In the genomic region with DNA sequence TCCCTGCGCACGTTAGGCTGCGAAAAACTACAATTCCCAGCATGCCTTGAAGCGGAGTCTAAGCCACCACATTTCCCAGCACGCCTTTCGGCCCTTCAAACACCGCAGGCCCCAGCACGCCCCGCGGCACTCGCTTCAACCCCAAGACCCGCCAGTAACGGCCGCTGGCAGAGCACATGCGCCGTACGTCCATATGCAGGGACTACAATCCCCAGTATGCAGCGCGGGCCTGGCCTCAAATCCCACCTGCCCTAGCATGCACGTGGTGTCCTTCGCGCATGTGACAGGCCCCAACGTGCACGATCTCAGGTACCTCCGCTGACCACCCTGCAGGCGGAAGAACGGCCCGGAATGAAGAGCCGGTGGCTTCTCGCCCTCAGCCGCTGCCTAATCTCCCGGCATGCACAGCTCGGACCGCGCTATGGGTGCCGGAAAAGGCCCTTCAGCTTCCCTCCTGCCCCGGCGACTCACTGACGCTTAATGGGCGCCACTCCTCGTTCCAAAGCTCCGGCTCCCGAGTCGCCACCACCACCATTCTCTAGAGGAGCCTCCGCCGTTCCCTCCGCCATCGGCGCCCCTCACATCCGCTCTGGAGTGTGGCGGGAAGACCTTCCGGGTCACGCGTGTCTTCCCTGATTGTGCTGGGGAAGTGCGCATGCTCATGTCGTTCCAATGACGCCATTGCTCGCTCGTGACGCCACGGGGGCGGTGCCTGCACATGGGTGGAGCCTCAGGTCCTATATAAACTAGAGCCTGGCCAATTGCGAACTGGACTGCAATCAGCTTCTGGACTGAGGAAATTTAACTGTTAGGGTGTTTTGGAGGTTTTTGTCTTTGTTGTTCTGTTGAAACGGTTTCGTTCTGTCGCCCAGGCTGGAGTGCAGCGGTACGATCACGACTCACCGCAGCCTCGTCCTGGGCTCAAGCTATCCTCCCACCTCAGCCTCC, we compare ENCODE assay signal across 1 cellular context.
TF ChIP-seq lines count a peak whose summit lies in the region.

A gene with protein sequence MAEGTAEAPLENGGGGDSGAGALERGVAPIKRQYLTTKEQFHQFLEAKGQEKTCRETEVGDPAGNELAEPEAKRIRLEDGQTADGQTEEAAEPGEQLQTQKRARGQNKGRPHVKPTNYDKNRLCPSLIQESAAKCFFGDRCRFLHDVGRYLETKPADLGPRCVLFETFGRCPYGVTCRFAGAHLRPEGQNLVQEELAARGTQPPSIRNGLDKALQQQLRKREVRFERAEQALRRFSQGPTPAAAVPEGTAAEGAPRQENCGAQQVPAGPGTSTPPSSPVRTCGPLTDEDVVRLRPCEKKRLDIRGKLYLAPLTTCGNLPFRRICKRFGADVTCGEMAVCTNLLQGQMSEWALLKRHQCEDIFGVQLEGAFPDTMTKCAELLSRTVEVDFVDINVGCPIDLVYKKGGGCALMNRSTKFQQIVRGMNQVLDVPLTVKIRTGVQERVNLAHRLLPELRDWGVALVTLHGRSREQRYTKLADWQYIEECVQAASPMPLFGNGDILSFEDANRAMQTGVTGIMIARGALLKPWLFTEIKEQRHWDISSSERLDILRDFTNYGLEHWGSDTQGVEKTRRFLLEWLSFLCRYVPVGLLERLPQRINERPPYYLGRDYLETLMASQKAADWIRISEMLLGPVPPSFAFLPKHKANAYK (minus strand): TSS at position 591 of the 948 bp plus-strand sequence. CDS start 22 bp downstream, at position 569.

TF ChIP-seq in HepG2, 621 proteins besides CTCF, POLR2A, EP300 and RAD21 (continued from another document and continues in another):
- TF ChIP-seq MEIS2 (CRISPR knock-in tag; IDR thresholded peaks at IDR 0.05), result no peak
- TF ChIP-seq, protein P1, sequence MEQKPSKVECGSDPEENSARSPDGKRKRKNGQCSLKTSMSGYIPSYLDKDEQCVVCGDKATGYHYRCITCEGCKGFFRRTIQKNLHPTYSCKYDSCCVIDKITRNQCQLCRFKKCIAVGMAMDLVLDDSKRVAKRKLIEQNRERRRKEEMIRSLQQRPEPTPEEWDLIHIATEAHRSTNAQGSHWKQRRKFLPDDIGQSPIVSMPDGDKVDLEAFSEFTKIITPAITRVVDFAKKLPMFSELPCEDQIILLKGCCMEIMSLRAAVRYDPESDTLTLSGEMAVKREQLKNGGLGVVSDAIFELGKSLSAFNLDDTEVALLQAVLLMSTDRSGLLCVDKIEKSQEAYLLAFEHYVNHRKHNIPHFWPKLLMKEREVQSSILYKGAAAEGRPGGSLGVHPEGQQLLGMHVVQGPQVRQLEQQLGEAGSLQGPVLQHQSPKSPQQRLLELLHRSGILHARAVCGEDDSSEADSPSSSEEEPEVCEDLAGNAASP (CRISPR knock-in tag; IDR thresholded peaks at IDR 0.05; ENCODE audit: borderline replicate concordance), result no peak; the same call in 1 of the 2 replicates
- TF ChIP-seq, protein P2, sequence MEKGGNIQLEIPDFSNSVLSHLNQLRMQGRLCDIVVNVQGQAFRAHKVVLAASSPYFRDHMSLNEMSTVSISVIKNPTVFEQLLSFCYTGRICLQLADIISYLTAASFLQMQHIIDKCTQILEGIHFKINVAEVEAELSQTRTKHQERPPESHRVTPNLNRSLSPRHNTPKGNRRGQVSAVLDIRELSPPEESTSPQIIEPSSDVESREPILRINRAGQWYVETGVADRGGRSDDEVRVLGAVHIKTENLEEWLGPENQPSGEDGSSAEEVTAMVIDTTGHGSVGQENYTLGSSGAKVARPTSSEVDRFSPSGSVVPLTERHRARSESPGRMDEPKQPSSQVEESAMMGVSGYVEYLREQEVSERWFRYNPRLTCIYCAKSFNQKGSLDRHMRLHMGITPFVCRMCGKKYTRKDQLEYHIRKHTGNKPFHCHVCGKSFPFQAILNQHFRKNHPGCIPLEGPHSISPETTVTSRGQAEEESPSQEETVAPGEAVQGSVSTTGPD (CRISPR knock-in tag; IDR thresholded peaks at IDR 0.05), result no peak
- TF ChIP-seq MBNL3 (CRISPR knock-in tag; conservative IDR thresholded peaks at IDR 0.05), result no peak
- TF ChIP-seq KLF6 (CRISPR knock-in tag; IDR thresholded peaks at IDR 0.05), result peak; percentile 73
- no peak; the same call in none of the 2 replicates for TF ChIP-seq POLR2AphosphoS5 (IDR thresholded peaks at IDR 0.05; ENCODE audit: low read depth, low read length)
- no peak for TF ChIP-seq RFXANK (CRISPR knock-in tag; IDR thresholded peaks at IDR 0.05)
- peak; percentile 74; the same call in 1 of the 2 replicates for TF ChIP-seq ZNF431 (CRISPR knock-in tag; IDR thresholded peaks at IDR 0.05; ENCODE audit: borderline replicate concordance, low read depth)
- TF ChIP-seq, protein P3, sequence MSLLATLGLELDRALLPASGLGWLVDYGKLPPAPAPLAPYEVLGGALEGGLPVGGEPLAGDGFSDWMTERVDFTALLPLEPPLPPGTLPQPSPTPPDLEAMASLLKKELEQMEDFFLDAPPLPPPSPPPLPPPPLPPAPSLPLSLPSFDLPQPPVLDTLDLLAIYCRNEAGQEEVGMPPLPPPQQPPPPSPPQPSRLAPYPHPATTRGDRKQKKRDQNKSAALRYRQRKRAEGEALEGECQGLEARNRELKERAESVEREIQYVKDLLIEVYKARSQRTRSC (CRISPR knock-in tag; IDR thresholded peaks at IDR 0.05; ENCODE audit: low read depth), result no peak
- no peak for TF ChIP-seq ZNF850 (CRISPR knock-in tag; conservative IDR thresholded peaks at IDR 0.05)
- TF ChIP-seq IKZF4 (CRISPR knock-in tag; IDR thresholded peaks at IDR 0.05; ENCODE audit: borderline replicate concordance, low read depth, not compliant biosample characterization), result no peak
- TF ChIP-seq PCBP2 (optimal IDR thresholded peaks at IDR 0.05; ENCODE audit: low read depth, low read length, poor library complexity, severe bottlenecking), result no peak
- peak; percentile 92 for TF ChIP-seq CHCHD3 (CRISPR knock-in tag; IDR thresholded peaks at IDR 0.05)
- TF ChIP-seq MTA3 (CRISPR knock-in tag; IDR thresholded peaks at IDR 0.05), result no peak
- no peak for TF ChIP-seq HNRNPUL1 (IDR thresholded peaks at IDR 0.05; ENCODE audit: low read depth, low read length)
- TF ChIP-seq ZNF546 (CRISPR knock-in tag; conservative IDR thresholded peaks at IDR 0.05), result peak; percentile 75; the same call in 1 of the 2 replicates
- no peak for TF ChIP-seq MATR3 (CRISPR knock-in tag; IDR thresholded peaks at IDR 0.05)
- TF ChIP-seq YY1 (IDR thresholded peaks at IDR 0.05; ENCODE audit: insufficient read depth, insufficient replicate concordance, low read depth, low read length), result peak; percentile 72
- peak; percentile 79; the same call in 1 of the 2 replicates for TF ChIP-seq ZBTB3 (CRISPR knock-in tag; IDR thresholded peaks at IDR 0.05; ENCODE audit: borderline replicate concordance, low read depth)
- TF ChIP-seq, protein P4, sequence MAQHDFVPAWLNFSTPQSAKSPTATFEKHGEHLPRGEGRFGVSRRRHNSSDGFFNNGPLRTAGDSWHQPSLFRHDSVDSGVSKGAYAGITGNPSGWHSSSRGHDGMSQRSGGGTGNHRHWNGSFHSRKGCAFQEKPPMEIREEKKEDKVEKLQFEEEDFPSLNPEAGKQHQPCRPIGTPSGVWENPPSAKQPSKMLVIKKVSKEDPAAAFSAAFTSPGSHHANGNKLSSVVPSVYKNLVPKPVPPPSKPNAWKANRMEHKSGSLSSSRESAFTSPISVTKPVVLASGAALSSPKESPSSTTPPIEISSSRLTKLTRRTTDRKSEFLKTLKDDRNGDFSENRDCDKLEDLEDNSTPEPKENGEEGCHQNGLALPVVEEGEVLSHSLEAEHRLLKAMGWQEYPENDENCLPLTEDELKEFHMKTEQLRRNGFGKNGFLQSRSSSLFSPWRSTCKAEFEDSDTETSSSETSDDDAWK (CRISPR knock-in tag; IDR thresholded peaks at IDR 0.05), result no peak
- peak; percentile 99 for TF ChIP-seq SAFB2 (CRISPR knock-in tag; IDR thresholded peaks at IDR 0.05; ENCODE audit: borderline replicate concordance, low read depth)
- no peak for TF ChIP-seq KDM4B (CRISPR knock-in tag; IDR thresholded peaks at IDR 0.05)
- TF ChIP-seq TBL1XR1 (IDR thresholded peaks at IDR 0.05; ENCODE audit: borderline replicate concordance, low read length, partially characterized antibody), result peak; percentile 42
- no peak for TF ChIP-seq NKX3-1 (CRISPR knock-in tag; IDR thresholded peaks at IDR 0.05)
- TF ChIP-seq, protein P5, sequence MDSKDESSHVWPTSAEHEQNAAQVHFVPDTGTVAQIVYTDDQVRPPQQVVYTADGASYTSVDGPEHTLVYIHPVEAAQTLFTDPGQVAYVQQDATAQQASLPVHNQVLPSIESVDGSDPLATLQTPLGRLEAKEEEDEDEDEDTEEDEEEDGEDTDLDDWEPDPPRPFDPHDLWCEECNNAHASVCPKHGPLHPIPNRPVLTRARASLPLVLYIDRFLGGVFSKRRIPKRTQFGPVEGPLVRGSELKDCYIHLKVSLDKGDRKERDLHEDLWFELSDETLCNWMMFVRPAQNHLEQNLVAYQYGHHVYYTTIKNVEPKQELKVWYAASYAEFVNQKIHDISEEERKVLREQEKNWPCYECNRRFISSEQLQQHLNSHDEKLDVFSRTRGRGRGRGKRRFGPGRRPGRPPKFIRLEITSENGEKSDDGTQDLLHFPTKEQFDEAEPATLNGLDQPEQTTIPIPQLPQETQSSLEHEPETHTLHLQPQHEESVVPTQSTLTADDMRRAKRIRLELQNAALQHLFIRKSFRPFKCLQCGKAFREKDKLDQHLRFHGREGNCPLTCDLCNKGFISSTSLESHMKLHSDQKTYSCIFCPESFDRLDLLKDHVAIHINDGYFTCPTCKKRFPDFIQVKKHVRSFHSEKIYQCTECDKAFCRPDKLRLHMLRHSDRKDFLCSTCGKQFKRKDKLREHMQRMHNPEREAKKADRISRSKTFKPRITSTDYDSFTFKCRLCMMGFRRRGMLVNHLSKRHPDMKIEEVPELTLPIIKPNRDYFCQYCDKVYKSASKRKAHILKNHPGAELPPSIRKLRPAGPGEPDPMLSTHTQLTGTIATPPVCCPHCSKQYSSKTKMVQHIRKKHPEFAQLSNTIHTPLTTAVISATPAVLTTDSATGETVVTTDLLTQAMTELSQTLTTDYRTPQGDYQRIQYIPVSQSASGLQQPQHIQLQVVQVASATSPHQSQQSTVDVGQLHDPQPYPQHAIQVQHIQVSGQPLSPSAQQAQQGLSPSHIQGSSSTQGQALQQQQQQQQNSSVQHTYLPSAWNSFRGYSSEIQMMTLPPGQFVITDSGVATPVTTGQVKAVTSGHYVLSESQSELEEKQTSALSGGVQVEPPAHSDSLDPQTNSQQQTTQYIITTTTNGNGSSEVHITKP (CRISPR knock-in tag; IDR thresholded peaks at IDR 0.05; ENCODE audit: low read depth), result peak; percentile 43; the same call in 1 of the 2 replicates
- TF ChIP-seq RARG (CRISPR knock-in tag; IDR thresholded peaks at IDR 0.05; ENCODE audit: low read depth), result no peak
- TF ChIP-seq SP140L (CRISPR knock-in tag; IDR thresholded peaks at IDR 0.05; ENCODE audit: borderline replicate concordance), result no peak
- TF ChIP-seq, protein P6, sequence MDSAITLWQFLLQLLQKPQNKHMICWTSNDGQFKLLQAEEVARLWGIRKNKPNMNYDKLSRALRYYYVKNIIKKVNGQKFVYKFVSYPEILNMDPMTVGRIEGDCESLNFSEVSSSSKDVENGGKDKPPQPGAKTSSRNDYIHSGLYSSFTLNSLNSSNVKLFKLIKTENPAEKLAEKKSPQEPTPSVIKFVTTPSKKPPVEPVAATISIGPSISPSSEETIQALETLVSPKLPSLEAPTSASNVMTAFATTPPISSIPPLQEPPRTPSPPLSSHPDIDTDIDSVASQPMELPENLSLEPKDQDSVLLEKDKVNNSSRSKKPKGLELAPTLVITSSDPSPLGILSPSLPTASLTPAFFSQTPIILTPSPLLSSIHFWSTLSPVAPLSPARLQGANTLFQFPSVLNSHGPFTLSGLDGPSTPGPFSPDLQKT (CRISPR knock-in tag; IDR thresholded peaks at IDR 0.05; ENCODE audit: borderline replicate concordance), result no peak
- TF ChIP-seq, protein P7, sequence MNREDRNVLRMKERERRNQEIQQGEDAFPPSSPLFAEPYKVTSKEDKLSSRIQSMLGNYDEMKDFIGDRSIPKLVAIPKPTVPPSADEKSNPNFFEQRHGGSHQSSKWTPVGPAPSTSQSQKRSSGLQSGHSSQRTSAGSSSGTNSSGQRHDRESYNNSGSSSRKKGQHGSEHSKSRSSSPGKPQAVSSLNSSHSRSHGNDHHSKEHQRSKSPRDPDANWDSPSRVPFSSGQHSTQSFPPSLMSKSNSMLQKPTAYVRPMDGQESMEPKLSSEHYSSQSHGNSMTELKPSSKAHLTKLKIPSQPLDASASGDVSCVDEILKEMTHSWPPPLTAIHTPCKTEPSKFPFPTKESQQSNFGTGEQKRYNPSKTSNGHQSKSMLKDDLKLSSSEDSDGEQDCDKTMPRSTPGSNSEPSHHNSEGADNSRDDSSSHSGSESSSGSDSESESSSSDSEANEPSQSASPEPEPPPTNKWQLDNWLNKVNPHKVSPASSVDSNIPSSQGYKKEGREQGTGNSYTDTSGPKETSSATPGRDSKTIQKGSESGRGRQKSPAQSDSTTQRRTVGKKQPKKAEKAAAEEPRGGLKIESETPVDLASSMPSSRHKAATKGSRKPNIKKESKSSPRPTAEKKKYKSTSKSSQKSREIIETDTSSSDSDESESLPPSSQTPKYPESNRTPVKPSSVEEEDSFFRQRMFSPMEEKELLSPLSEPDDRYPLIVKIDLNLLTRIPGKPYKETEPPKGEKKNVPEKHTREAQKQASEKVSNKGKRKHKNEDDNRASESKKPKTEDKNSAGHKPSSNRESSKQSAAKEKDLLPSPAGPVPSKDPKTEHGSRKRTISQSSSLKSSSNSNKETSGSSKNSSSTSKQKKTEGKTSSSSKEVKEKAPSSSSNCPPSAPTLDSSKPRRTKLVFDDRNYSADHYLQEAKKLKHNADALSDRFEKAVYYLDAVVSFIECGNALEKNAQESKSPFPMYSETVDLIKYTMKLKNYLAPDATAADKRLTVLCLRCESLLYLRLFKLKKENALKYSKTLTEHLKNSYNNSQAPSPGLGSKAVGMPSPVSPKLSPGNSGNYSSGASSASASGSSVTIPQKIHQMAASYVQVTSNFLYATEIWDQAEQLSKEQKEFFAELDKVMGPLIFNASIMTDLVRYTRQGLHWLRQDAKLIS (CRISPR knock-in tag; IDR thresholded peaks at IDR 0.05), result no peak
- TF ChIP-seq, protein P8, sequence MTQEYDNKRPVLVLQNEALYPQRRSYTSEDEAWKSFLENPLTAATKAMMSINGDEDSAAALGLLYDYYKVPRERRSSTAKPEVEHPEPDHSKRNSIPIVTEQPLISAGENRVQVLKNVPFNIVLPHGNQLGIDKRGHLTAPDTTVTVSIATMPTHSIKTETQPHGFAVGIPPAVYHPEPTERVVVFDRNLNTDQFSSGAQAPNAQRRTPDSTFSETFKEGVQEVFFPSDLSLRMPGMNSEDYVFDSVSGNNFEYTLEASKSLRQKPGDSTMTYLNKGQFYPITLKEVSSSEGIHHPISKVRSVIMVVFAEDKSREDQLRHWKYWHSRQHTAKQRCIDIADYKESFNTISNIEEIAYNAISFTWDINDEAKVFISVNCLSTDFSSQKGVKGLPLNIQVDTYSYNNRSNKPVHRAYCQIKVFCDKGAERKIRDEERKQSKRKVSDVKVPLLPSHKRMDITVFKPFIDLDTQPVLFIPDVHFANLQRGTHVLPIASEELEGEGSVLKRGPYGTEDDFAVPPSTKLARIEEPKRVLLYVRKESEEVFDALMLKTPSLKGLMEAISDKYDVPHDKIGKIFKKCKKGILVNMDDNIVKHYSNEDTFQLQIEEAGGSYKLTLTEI (CRISPR knock-in tag; conservative IDR thresholded peaks at IDR 0.05), result no peak
- peak; percentile 89 for TF ChIP-seq HIVEP1 (CRISPR knock-in tag; IDR thresholded peaks at IDR 0.05)
- TF ChIP-seq, protein P9, sequence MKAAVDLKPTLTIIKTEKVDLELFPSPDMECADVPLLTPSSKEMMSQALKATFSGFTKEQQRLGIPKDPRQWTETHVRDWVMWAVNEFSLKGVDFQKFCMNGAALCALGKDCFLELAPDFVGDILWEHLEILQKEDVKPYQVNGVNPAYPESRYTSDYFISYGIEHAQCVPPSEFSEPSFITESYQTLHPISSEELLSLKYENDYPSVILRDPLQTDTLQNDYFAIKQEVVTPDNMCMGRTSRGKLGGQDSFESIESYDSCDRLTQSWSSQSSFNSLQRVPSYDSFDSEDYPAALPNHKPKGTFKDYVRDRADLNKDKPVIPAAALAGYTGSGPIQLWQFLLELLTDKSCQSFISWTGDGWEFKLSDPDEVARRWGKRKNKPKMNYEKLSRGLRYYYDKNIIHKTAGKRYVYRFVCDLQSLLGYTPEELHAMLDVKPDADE (CRISPR knock-in tag; IDR thresholded peaks at IDR 0.05), result no peak
- 0 out of 2 replicates have a peak, but pooled peaks have one; percentile 39 for TF ChIP-seq ZNF720 (CRISPR knock-in tag; IDR thresholded peaks at IDR 0.05)
- TF ChIP-seq KLF11 (CRISPR knock-in tag; IDR thresholded peaks at IDR 0.05), result no peak; the same call in 1 of the 2 replicates
